In the genomic region with DNA sequence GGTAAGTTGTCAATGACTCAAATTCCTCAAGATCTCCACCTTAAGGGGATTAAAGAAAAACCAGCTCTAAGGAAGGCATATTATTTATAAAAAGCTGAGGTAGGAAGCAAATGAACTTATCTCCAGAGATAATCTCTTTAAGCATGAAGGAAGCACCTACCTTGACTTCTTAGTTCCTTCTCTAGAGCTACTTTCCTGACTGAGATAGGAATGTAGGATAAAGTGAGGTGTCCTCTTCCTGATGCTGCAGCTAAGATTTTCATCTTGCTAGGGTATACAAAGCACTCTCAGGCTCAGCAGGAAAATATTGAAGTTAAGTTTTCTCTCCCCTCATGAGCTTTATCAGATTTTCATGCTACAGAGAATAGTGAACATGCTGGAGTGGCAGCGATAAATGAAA, we compare ENCODE assay signal across 37 cellular contexts.
"Had no signal": no experiment of that assay in that cellular context is flagged by ENCODE, and none has a peak within 500 bp of the region (broad histone marks: within the 10 kb centered on the region; RNA-seq: fewer than 3 reads in every experiment).

No MANE protein-coding gene starts in this region.

- H3K27ac ChIP-seq: ascending aorta, cardiac muscle cell, VCaP had no signal

- H3K36me3 Mint-ChIP-seq: activated CD8-positive, alpha-beta memory T cell treated with anti-CD3 and anti-CD28 coated beads, Interleukin-2, amount 10 ng/mL, durations not matched to agents 7 days and 5 days; activated naive CD4-positive, alpha-beta T cell treated with anti-CD3 and anti-CD28 coated beads, Interleukin-2, amount 10 ng/mL, durations not matched to agents 7 days and 5 days; activated naive CD4-positive, alpha-beta T cell treated with anti-CD3 and anti-CD28 coated beads, Interleukin-2, amount 50 U/mL, for 24 hours; activated naive CD8-positive, alpha-beta T cell; activated naive CD8-positive, alpha-beta T cell treated with anti-CD3 and anti-CD28 coated beads, Interleukin-2, amount 10 ng/mL, durations not matched to agents 7 days and 5 days; brain had no signal

- H3K36me3 ChIP-seq: ascending aorta, cardiac muscle cell had no signal

- ATAC-seq: activated CD4-positive, alpha-beta T cell treated with anti-CD3 and anti-CD28 coated beads for 36 hours; activated CD4-positive, CD25-positive, alpha-beta regulatory T cell treated with anti-CD3 and anti-CD28 coated beads, Interleukin-2, amount 50 U/mL, for 24 hours; activated CD8-positive, alpha-beta memory T cell treated with anti-CD3 and anti-CD28 coated beads, Interleukin-2, amount 10 ng/mL, durations not matched to agents 7 days and 5 days; activated CD8-positive, alpha-beta T cell treated with anti-CD3 and anti-CD28 coated beads, Interleukin-2, amount 10 ng/mL, durations not matched to agents 7 days and 5 days; activated naive CD8-positive, alpha-beta T cell treated with anti-CD3 and anti-CD28 coated beads, Interleukin-2, amount 50 U/mL, for 24 hours had no signal

- H3K4me1 ChIP-seq: ascending aorta had no signal

- H3K9me3 Mint-ChIP-seq: activated CD4-positive, alpha-beta memory T cell treated with anti-CD3 and anti-CD28 coated beads, Interleukin-2, amount 10 ng/mL, durations not matched to agents 7 days and 5 days; activated CD4-positive, alpha-beta T cell treated with anti-CD3 and anti-CD28 coated beads, Interleukin-2, amount 10 ng/mL, durations not matched to agents 7 days and 5 days; activated naive CD4-positive, alpha-beta T cell treated with anti-CD3 and anti-CD28 coated beads, Interleukin-2, amount 10 ng/mL, durations not matched to agents 7 days and 5 days; activated naive CD8-positive, alpha-beta T cell treated with anti-CD3 and anti-CD28 coated beads, Interleukin-2, amount 10 ng/mL, durations not matched to agents 7 days and 5 days; activated T-helper 2 cell treated with anti-CD3 and anti-CD28 coated beads, Interferon-gamma antibody, Interleukin-2, Interleukin-4, amounts not matched to agents 10 μg/mL and 5 μg/mL and 100 μg/mL, durations not matched to agents 14 hours and 24 hours and 36 hours; brain; T-helper 1 cell treated with Interleukin-12 subunit alpha and Interleukin-12 subunit beta and Interleukin-4 antibody, amounts not matched to agents 30 μg/mL and 1 μg/mL, for 36 hours; T-helper 2 cell treated with Interferon-gamma antibody and Interleukin-4, amounts not matched to agents 5 μg/mL and 100 μg/mL, for 36 hours had no signal

- H3K9me3 ChIP-seq: ascending aorta had no signal

- H3K27ac Mint-ChIP-seq: activated CD4-positive, alpha-beta memory T cell treated with anti-CD3 and anti-CD28 coated beads, Interleukin-2, amount 10 ng/mL, durations not matched to agents 7 days and 5 days; activated CD4-positive, alpha-beta T cell treated with anti-CD3 and anti-CD28 coated beads for 36 hours; activated CD4-positive, alpha-beta T cell treated with anti-CD3 and anti-CD28 coated beads, Interleukin-2, amount 10 ng/mL, durations not matched to agents 7 days and 5 days; activated CD8-positive, alpha-beta memory T cell treated with anti-CD3 and anti-CD28 coated beads, Interleukin-2, amount 10 ng/mL, durations not matched to agents 7 days and 5 days; activated CD8-positive, alpha-beta T cell treated with anti-CD3 and anti-CD28 coated beads, Interleukin-2, amount 10 ng/mL, durations not matched to agents 7 days and 5 days; activated naive CD4-positive, alpha-beta T cell treated with anti-CD3 and anti-CD28 coated beads, Interleukin-2, amount 10 ng/mL, durations not matched to agents 7 days and 5 days; activated naive CD4-positive, alpha-beta T cell treated with anti-CD3 and anti-CD28 coated beads, Interleukin-2, amount 50 U/mL, for 24 hours; activated naive CD8-positive, alpha-beta T cell; activated naive CD8-positive, alpha-beta T cell treated with anti-CD3 and anti-CD28 coated beads, Interleukin-2, amount 10 ng/mL, durations not matched to agents 7 days and 5 days; activated naive CD8-positive, alpha-beta T cell treated with anti-CD3 and anti-CD28 coated beads, Interleukin-2, amount 50 U/mL, for 24 hours; activated T-cell treated with anti-CD3 and anti-CD28 coated beads, Interleukin-2, amount 50 U/mL, for 24 hours; activated T-helper 2 cell treated with anti-CD3 and anti-CD28 coated beads, Interferon-gamma antibody, Interleukin-2, Interleukin-4, amounts not matched to agents 10 μg/mL and 5 μg/mL and 100 μg/mL, durations not matched to agents 14 hours and 24 hours and 36 hours; brain; T-helper 1 cell treated with Interleukin-12 subunit alpha and Interleukin-12 subunit beta and Interleukin-4 antibody, amounts not matched to agents 30 μg/mL and 1 μg/mL, for 36 hours; T-helper 2 cell treated with Interferon-gamma antibody and Interleukin-4, amounts not matched to agents 5 μg/mL and 100 μg/mL, for 36 hours had no signal

- H3K4me3 Mint-ChIP-seq: activated CD4-positive, alpha-beta memory T cell treated with anti-CD3 and anti-CD28 coated beads, Interleukin-2, amount 10 ng/mL, durations not matched to agents 7 days and 5 days; activated CD4-positive, alpha-beta T cell treated with anti-CD3 and anti-CD28 coated beads for 36 hours; activated CD4-positive, alpha-beta T cell treated with anti-CD3 and anti-CD28 coated beads, Interleukin-2, amount 10 ng/mL, durations not matched to agents 7 days and 5 days; activated CD8-positive, alpha-beta memory T cell treated with anti-CD3 and anti-CD28 coated beads, Interleukin-2, amount 10 ng/mL, durations not matched to agents 7 days and 5 days; activated CD8-positive, alpha-beta T cell treated with anti-CD3 and anti-CD28 coated beads, Interleukin-2, amount 10 ng/mL, durations not matched to agents 7 days and 5 days; activated naive CD4-positive, alpha-beta T cell treated with anti-CD3 and anti-CD28 coated beads, Interleukin-2, amount 10 ng/mL, durations not matched to agents 7 days and 5 days; activated naive CD4-positive, alpha-beta T cell treated with anti-CD3 and anti-CD28 coated beads, Interleukin-2, amount 50 U/mL, for 24 hours; activated naive CD8-positive, alpha-beta T cell; activated naive CD8-positive, alpha-beta T cell treated with anti-CD3 and anti-CD28 coated beads, Interleukin-2, amount 10 ng/mL, durations not matched to agents 7 days and 5 days; activated naive CD8-positive, alpha-beta T cell treated with anti-CD3 and anti-CD28 coated beads, Interleukin-2, amount 50 U/mL, for 24 hours; activated T-cell treated with anti-CD3 and anti-CD28 coated beads, Interleukin-2, amount 50 U/mL, for 24 hours; brain; central memory CD8-positive, alpha-beta T cell; T-helper 1 cell treated with Interleukin-12 subunit alpha and Interleukin-12 subunit beta and Interleukin-4 antibody, amounts not matched to agents 30 μg/mL and 1 μg/mL, for 36 hours; T-helper 2 cell treated with Interferon-gamma antibody and Interleukin-4, amounts not matched to agents 5 μg/mL and 100 μg/mL, for 36 hours had no signal

- H3K27me3 Mint-ChIP-seq: activated CD4-positive, alpha-beta memory T cell treated with anti-CD3 and anti-CD28 coated beads, Interleukin-2, amount 10 ng/mL, durations not matched to agents 7 days and 5 days; activated CD4-positive, alpha-beta T cell treated with anti-CD3 and anti-CD28 coated beads for 36 hours; activated CD4-positive, alpha-beta T cell treated with anti-CD3 and anti-CD28 coated beads, Interleukin-2, amount 10 ng/mL, durations not matched to agents 7 days and 5 days; activated CD8-positive, alpha-beta memory T cell treated with anti-CD3 and anti-CD28 coated beads, Interleukin-2, amount 10 ng/mL, durations not matched to agents 7 days and 5 days; activated naive CD4-positive, alpha-beta T cell treated with anti-CD3 and anti-CD28 coated beads, Interleukin-2, amount 10 ng/mL, durations not matched to agents 7 days and 5 days; activated naive CD8-positive, alpha-beta T cell treated with anti-CD3 and anti-CD28 coated beads, Interleukin-2, amount 10 ng/mL, durations not matched to agents 7 days and 5 days; activated T-cell treated with anti-CD3 and anti-CD28 coated beads, Interleukin-2, amount 50 U/mL, for 24 hours; central memory CD8-positive, alpha-beta T cell had no signal

- DNase-seq: activated CD4-positive, alpha-beta memory T cell treated with anti-CD3 and anti-CD28 coated beads, Interleukin-2, amount 10 ng/mL, durations not matched to agents 7 days and 5 days; activated CD4-positive, alpha-beta T cell treated with anti-CD3 and anti-CD28 coated beads for 1 hour; activated CD4-positive, alpha-beta T cell treated with anti-CD3 and anti-CD28 coated beads for 36 hours; activated CD4-positive, alpha-beta T cell treated with anti-CD3 and anti-CD28 coated beads for 48 hours; activated CD4-positive, alpha-beta T cell treated with anti-CD3 and anti-CD28 coated beads, Interleukin-2, amount 10 ng/mL, durations not matched to agents 7 days and 5 days; activated CD4-positive, alpha-beta T cell treated with anti-CD3 and anti-CD28 coated beads, Interleukin-2, amount 50 U/mL, for 48 hours; activated CD4-positive, CD25-positive, alpha-beta regulatory T cell; activated CD8-positive, alpha-beta memory T cell treated with anti-CD3 and anti-CD28 coated beads for 24 hours; activated CD8-positive, alpha-beta memory T cell treated with anti-CD3 and anti-CD28 coated beads, Interleukin-2, amount 10 ng/mL, durations not matched to agents 7 days and 5 days; activated CD8-positive, alpha-beta memory T cell treated with anti-CD3 and anti-CD28 coated beads, Interleukin-2, amount 50 U/mL, for 48 hours; activated CD8-positive, alpha-beta T cell treated with anti-CD3 and anti-CD28 coated beads, Interleukin-2, amount 10 ng/mL, durations not matched to agents 7 days and 5 days; activated effector memory CD4-positive, alpha-beta T cell treated with Interleukin-2 at 50 U/mL for 16 hours; activated gamma-delta T cell; activated naive CD4-positive, alpha-beta T cell treated with anti-CD3 and anti-CD28 coated beads, Interleukin-2, amount 10 ng/mL, durations not matched to agents 7 days and 5 days; activated naive CD4-positive, alpha-beta T cell treated with Interleukin-2 at 50 U/mL for 16 hours; activated naive CD8-positive, alpha-beta T cell treated with anti-CD3 and anti-CD28 coated beads, Interleukin-2, amount 10 ng/mL, durations not matched to agents 7 days and 5 days; activated naive CD8-positive, alpha-beta T cell treated with anti-CD3 and anti-CD28 coated beads, Interleukin-2, amount 50 U/mL, for 24 hours; activated T-cell treated with anti-CD3 and anti-CD28 coated beads, Interleukin-2, amount 50 U/mL, for 24 hours; activated T-cell treated with anti-CD3 and anti-CD28 coated beads, Interleukin-2, amount 50 U/mL, for 48 hours; amygdala; anterior cingulate cortex; caudate nucleus; cerebellar nuclear complex; T-helper 1 cell; T-helper 2 cell; T-helper 9 cell had no signal

- H3K27me3 ChIP-seq: ascending aorta, cardiac muscle cell had no signal

- H3K4me1 Mint-ChIP-seq: activated CD4-positive, alpha-beta memory T cell treated with anti-CD3 and anti-CD28 coated beads, Interleukin-2, amount 10 ng/mL, durations not matched to agents 7 days and 5 days; activated CD4-positive, alpha-beta T cell treated with anti-CD3 and anti-CD28 coated beads for 36 hours; activated CD4-positive, alpha-beta T cell treated with anti-CD3 and anti-CD28 coated beads, Interleukin-2, amount 10 ng/mL, durations not matched to agents 7 days and 5 days; activated CD8-positive, alpha-beta memory T cell treated with anti-CD3 and anti-CD28 coated beads, Interleukin-2, amount 10 ng/mL, durations not matched to agents 7 days and 5 days; activated naive CD4-positive, alpha-beta T cell treated with anti-CD3 and anti-CD28 coated beads, Interleukin-2, amount 10 ng/mL, durations not matched to agents 7 days and 5 days; activated naive CD4-positive, alpha-beta T cell treated with anti-CD3 and anti-CD28 coated beads, Interleukin-2, amount 50 U/mL, for 24 hours; activated naive CD8-positive, alpha-beta T cell treated with anti-CD3 and anti-CD28 coated beads, Interleukin-2, amount 10 ng/mL, durations not matched to agents 7 days and 5 days; activated naive CD8-positive, alpha-beta T cell treated with anti-CD3 and anti-CD28 coated beads, Interleukin-2, amount 50 U/mL, for 24 hours; central memory CD8-positive, alpha-beta T cell had no signal

- H3K4me3 ChIP-seq: ascending aorta, cardiac muscle cell had no signal
